In genomic region chrX:24760601-24761000, GRCh38 we compare ENCODE assay signal across 17 cellular contexts.
A peak's percentile ranks its signal among the peaks of the same experiment; 100 is the strongest.
DNase-seq lines count a peak whose midpoint lies in the region; ATAC-seq, FAIRE-seq and TF ChIP-seq lines count a peak whose summit lies in the region.
"Had no signal": no experiment of that assay in that cellular context is flagged by ENCODE, and none has a peak within 500 bp of the region (broad histone marks: within the 10 kb centered on the region; RNA-seq: fewer than 3 reads in every experiment).

No MANE protein-coding gene starts in this region.

- POLR2A ChIA-PET in HepG2 (lab: Yijun Ruan, JAX), result no interaction called here

- no peaks in the 10 kb centered on the region for H3K4me1 Mint-ChIP-seq in activated T-cell treated with anti-CD3 and anti-CD28 coated beads, Interleukin-2, amount 50 U/mL, for 72 hours (ENCODE audit: low read depth)

- H3K9ac ChIP-seq in adipocyte (ENCODE audit: low read length) (no peak overlapping the region), HepG2 (ENCODE audit: insufficient read depth, low read depth, low read length) (no peak overlapping the region)

- H3K4me1 ChIP-seq in adipocyte (ENCODE audit: control insufficient read depth, insufficient read depth, low read length) (no peaks in the 10 kb centered on the region), tibial nerve (peaks cover 0 to 5% (median 0%) of the 10 kb centered on the region in 4 donors), esophagus squamous epithelium (no peaks in the 10 kb centered on the region), HepG2 (ENCODE audit: insufficient read depth, low read length) (0 out of 2 replicates have a peak, but pooled peaks cover 3% of the 10 kb centered on the region)

- CTCF ChIA-PET in HepG2 (lab: Yijun Ruan, JAX; ENCODE audit: low intra/inter-chr PET ratio, low total read pairs), result no interaction called here

- H3K9me3 ChIP-seq in adipocyte (ENCODE audit: control insufficient read depth, low read length) (no peaks in the 10 kb centered on the region), tibial nerve (no peaks in the 10 kb centered on the region), esophagus squamous epithelium (no peaks in the 10 kb centered on the region), HepG2 (ENCODE audit: low read length) (no peaks in the 10 kb centered on the region)
- H3K9me3 ChIP-seq: sigmoid colon had no signal

- FAIRE-seq in HepG2 (lab: Jason Lieb, UNC), result no peak
- FAIRE-seq: A204.1, endometrium had no signal

- H3K9me3 Mint-ChIP-seq in activated T-cell treated with anti-CD3 and anti-CD28 coated beads, Interleukin-2, amount 50 U/mL, for 72 hours, result no peaks in the 10 kb centered on the region
- H3K9me3 Mint-ChIP-seq: naive thymus-derived CD8-positive, alpha-beta T cell; stimulated activated naive CD8-positive, alpha-beta T cell treated with anti-CD3 and anti-CD28 coated beads, Interleukin-15, Interleukin-2, amounts not matched to agents 100 ng/mL and 50 ng/mL, for 24 hours had no signal

- no TSS peak for BruUV-seq in HepG2 (replicated peaks; lab: Mats Ljungman, UMichigan)

- H3K79me2 ChIP-seq in HepG2 (ENCODE audit: insufficient read depth, low read length), result no peaks in the 10 kb centered on the region

- no peak for TF ChIP-seq RAD21 in HepG2 (CRISPR knock-in tag; IDR thresholded peaks at IDR 0.05)

- TF ChIP-seq POLR2A in tibial nerve (IDR thresholded peaks at IDR 0.05) (no peak), esophagus squamous epithelium (IDR thresholded peaks at IDR 0.05) (no peak), HepG2 (IDR thresholded peaks at IDR 0.05; ENCODE audit: insufficient read depth in 1 of 2, low read depth in 2 of 2, low read length in 2 of 2) (no peak)

- DNase-seq in activated T-cell treated with anti-CD3 and anti-CD28 coated beads, Interleukin-2, amount 50 U/mL, for 72 hours, result no peak
- no peak for DNase-seq in activated T-cell treated with anti-CD3 and anti-CD28 coated beads, Interleukin-2, amount 50 U/mL, for 48 hours
- peak; percentile 3 for DNase-seq in adipocyte (ENCODE audit: low read depth)
- peak; percentile 8 for DNase-seq in kidney tubule cell (ENCODE audit: low spot score)
- no peak for DNase-seq in tibial nerve (ENCODE audit: low spot score in 2 of 2)
- no peak for DNase-seq in esophagus squamous epithelium (lab: John Stamatoyannopoulos, UW)
- DNase-seq in NCI-H2171 (lab: John Stamatoyannopoulos, UW), result no peak
- DNase-seq in HepG2 (ENCODE audit: low spot score), result no peak
- DNase-seq: activated naive CD4-positive, alpha-beta T cell treated with Interleukin-2 at 50 U/mL for 16 hours; central memory CD4-positive, alpha-beta T cell; DMS153; naive thymus-derived CD8-positive, alpha-beta T cell; sigmoid colon had no signal

- H3K4me3 ChIP-seq in adipocyte (ENCODE audit: low read length), result no peak overlapping the region
- no peak overlapping the region for H3K4me3 ChIP-seq in tibial nerve
- no peak overlapping the region for H3K4me3 ChIP-seq in esophagus squamous epithelium
- H3K4me3 ChIP-seq in HepG2 (replicated peaks in 1 of 3; ENCODE audit: insufficient read depth in 1 of 3, low read depth in 2 of 3, low read length in 3 of 3), result no peak overlapping the region
- H3K4me3 ChIP-seq: sigmoid colon had no signal

- TF ChIP-seq CTCF in tibial nerve (IDR thresholded peaks at IDR 0.05) (no peak), esophagus squamous epithelium (IDR thresholded peaks at IDR 0.05) (no peak), HepG2 (CRISPR knock-in tag; IDR thresholded peaks at IDR 0.05) (no peak)

- no peak for TF ChIP-seq EP300 in tibial nerve (IDR thresholded peaks at IDR 0.05)
- TF ChIP-seq EP300 in HepG2 (IDR thresholded peaks at IDR 0.05; ENCODE audit: low read depth in 2 of 2, low read length in 2 of 2), result no peak
- no peak for TF ChIP-seq EP300 in HepG2 (CRISPR knock-in tag; IDR thresholded peaks at IDR 0.05; ENCODE audit: borderline replicate concordance)

- H3K27ac ChIP-seq in tibial nerve (no peak overlapping the region), esophagus squamous epithelium (no peak overlapping the region), HepG2 (ENCODE audit: extremely low read length, insufficient read depth, low read length) (no peak overlapping the region)

- peak overlapping the region; percentile 72 for H3K27ac Mint-ChIP-seq in activated T-cell treated with anti-CD3 and anti-CD28 coated beads, Interleukin-2, amount 50 U/mL, for 72 hours
- H3K27ac Mint-ChIP-seq: naive thymus-derived CD8-positive, alpha-beta T cell; stimulated activated naive CD8-positive, alpha-beta T cell treated with anti-CD3 and anti-CD28 coated beads, Interleukin-15, Interleukin-2, amounts not matched to agents 100 ng/mL and 50 ng/mL, for 24 hours had no signal

- 43 to 50% methylated on average over 2 of the region's 2 CpGs for WGBS in tibial nerve, 2 donors
- 59 to 73% methylated on average over 2 of the region's 2 CpGs for WGBS in esophagus squamous epithelium, 2 donors
- WGBS in HepG2 (ENCODE audit: low lambda C conversion rate), result 100% methylated on average over 2 of the region's 2 CpGs

- no peaks in the 10 kb centered on the region for H3K27me3 Mint-ChIP-seq in activated T-cell treated with anti-CD3 and anti-CD28 coated beads, Interleukin-2, amount 50 U/mL, for 72 hours (ENCODE audit: low read depth)
- H3K27me3 Mint-ChIP-seq: naive thymus-derived CD8-positive, alpha-beta T cell; stimulated activated naive CD8-positive, alpha-beta T cell treated with anti-CD3 and anti-CD28 coated beads, Interleukin-15, Interleukin-2, amounts not matched to agents 100 ng/mL and 50 ng/mL, for 24 hours had no signal

- H3K27me3 ChIP-seq in adipocyte (replicated peaks; ENCODE audit: control insufficient read depth, insufficient read depth, low read length) (no peaks in the 10 kb centered on the region), tibial nerve (no peaks in the 10 kb centered on the region), esophagus squamous epithelium (no peaks in the 10 kb centered on the region), HepG2 (ENCODE audit: control insufficient read depth in 1 of 2, insufficient read depth in 2 of 2, low read length in 2 of 2) (no peaks in the 10 kb centered on the region)
- H3K27me3 ChIP-seq: sigmoid colon had no signal

- H3K36me3 Mint-ChIP-seq in activated T-cell treated with anti-CD3 and anti-CD28 coated beads, Interleukin-2, amount 50 U/mL, for 72 hours (ENCODE audit: insufficient read depth in 2 of 2), result peaks cover 8 to 28% of the 10 kb centered on the region in 2 donors

- H3K36me3 ChIP-seq in adipocyte (ENCODE audit: control insufficient read depth, insufficient read depth, low read length, severe bottlenecking), result no peaks in the 10 kb centered on the region
- peaks cover 0 to 4% (median 0%) of the 10 kb centered on the region in 3 donors for H3K36me3 ChIP-seq in tibial nerve
- peaks cover 0 to 8% (median 0%) of the 10 kb centered on the region in 3 donors for H3K36me3 ChIP-seq in esophagus squamous epithelium
- peaks cover 0 to 3% of the 10 kb centered on the region in 2 experiments; a peak in 2 of 5 replicates for H3K36me3 ChIP-seq in HepG2 (replicated peaks in 1 of 2; ENCODE audit: control insufficient read depth in 1 of 2, insufficient read depth in 2 of 2, low read length in 2 of 2)
- H3K36me3 ChIP-seq: sigmoid colon had no signal

- no peaks in the 10 kb centered on the region for H4K20me1 ChIP-seq in HepG2 (ENCODE audit: insufficient read depth, low read length)

- no peak overlapping the region for H2AFZ ChIP-seq in HepG2 (ENCODE audit: low read length)

- in situ Hi-C loops in HepG2 (cut with HindIII; ENCODE audit: extremely low pct_ligation_motif_present, low pct_unique_long_range_greater_than_20kb), result no loop called here

- ATAC-seq in activated T-cell treated with anti-CD3 and anti-CD28 coated beads, Interleukin-2, amount 50 U/mL, for 72 hours (replicated peaks in 1 of 2), result no peak
- no peak for ATAC-seq in HepG2
- ATAC-seq: left lobe of liver; naive thymus-derived CD8-positive, alpha-beta T cell had no signal

- H3K4me2 ChIP-seq in HepG2 (ENCODE audit: low read depth, low read length), result no peak overlapping the region

- H3K4me3 Mint-ChIP-seq in activated T-cell treated with anti-CD3 and anti-CD28 coated beads, Interleukin-2, amount 50 U/mL, for 72 hours, result no peak overlapping the region
- H3K4me3 Mint-ChIP-seq: naive thymus-derived CD8-positive, alpha-beta T cell; stimulated activated naive CD8-positive, alpha-beta T cell treated with anti-CD3 and anti-CD28 coated beads, Interleukin-15, Interleukin-2, amounts not matched to agents 100 ng/mL and 50 ng/mL, for 24 hours had no signal

- intact Hi-C loops in esophagus squamous epithelium (cut with DNase I), result no loop called here
- intact Hi-C loops in HepG2 (cut with micrococcal nuclease; ENCODE audit: unreplicated experiment), result no loop called here

TF ChIP-seq in HepG2, 621 proteins besides CTCF, POLR2A, EP300 and RAD21 (continues in another document):
- no peak for TF ChIP-seq ZNF235 (CRISPR knock-in tag; IDR thresholded peaks at IDR 0.05; ENCODE audit: borderline replicate concordance)
- TF ChIP-seq PHF8 (CRISPR knock-in tag; IDR thresholded peaks at IDR 0.05), result no peak
- TF ChIP-seq ZNF30 (CRISPR knock-in tag; IDR thresholded peaks at IDR 0.05), result no peak
- no peak for TF ChIP-seq ELF1 (CRISPR knock-in tag; IDR thresholded peaks at IDR 0.05)
- no peak for TF ChIP-seq KDM4B (CRISPR knock-in tag; IDR thresholded peaks at IDR 0.05)
- no peak for TF ChIP-seq PHF20 (CRISPR knock-in tag; IDR thresholded peaks at IDR 0.05)

Comparison
In these comparisons a context has a peak if more than half of its experiments do, and no peak if none do; other contexts are left out.
1. DNase-seq: peak in adipocyte (single experiment) and kidney tubule cell (single experiment); none in activated T-cell treated with anti-CD3 and anti-CD28 coated beads, Interleukin-2, amount 50 U/mL, for 72 hours (0 of 2), activated T-cell treated with anti-CD3 and anti-CD28 coated beads, Interleukin-2, amount 50 U/mL, for 48 hours (0 of 2), tibial nerve (0 of 2), esophagus squamous epithelium (single experiment), NCI-H2171 (single experiment) and HepG2 (single experiment).